In genomic region chr17:79525793-79526677, GRCh38 we compare ENCODE assay signal across 28 cellular contexts.
"Had no signal": no experiment of that assay in that cellular context is flagged by ENCODE, and none has a peak within 500 bp of the region (broad histone marks: within the 10 kb centered on the region; RNA-seq: fewer than 3 reads in every experiment).

No MANE protein-coding gene starts in this region.

- H3K27me3 ChIP-seq: colonic mucosa had no signal

- DNase-seq: colonic mucosa; cortex of kidney; effector CD8-positive, alpha-beta T cell; effector memory CD8-positive, alpha-beta T cell; endodermal cell; erythroblast; esophagus squamous epithelium; foreskin fibroblast; foreskin melanocyte; gastrocnemius medialis; glutamatergic neuron; head of caudate nucleus; heart right ventricle; hippocampal formation; islet precursor cell; kidney; kidney glomerular epithelial cell; left cardiac atrium; left ventricle myocardium superior; lower lobe of right lung; mesenchymal stem cell; mucosa of descending colon had no signal

- H3K36me3 Mint-ChIP-seq: mesothelial cell of epicardium had no signal

- H3K9me3 Mint-ChIP-seq: dendritic cell treated with granulocyte-macrophage colony-stimulating factor and Interleukin-4, amounts not matched to agents 40 ng/mL and 50 ng/mL, for 4 days; effector memory CD8-positive, alpha-beta T cell; endodermal cell; mesothelial cell of epicardium had no signal

- H3K4me1 ChIP-seq: colonic mucosa, esophagus squamous epithelium, gastrocnemius medialis, heart right ventricle, left lung, lower lobe of right lung had no signal

- ATAC-seq: effector memory CD8-positive, alpha-beta T cell; esophagus mucosa; gastrocnemius medialis; heart right ventricle; left cardiac atrium; left lung; left ventricle myocardium superior; lower lobe of right lung; mucosa of descending colon had no signal

- H3K27ac Mint-ChIP-seq: dendritic cell treated with granulocyte-macrophage colony-stimulating factor and Interleukin-4, amounts not matched to agents 40 ng/mL and 50 ng/mL, for 4 days; endodermal cell had no signal

- H3K4me1 Mint-ChIP-seq: endodermal cell had no signal

- FAIRE-seq: endometrium, kidney had no signal

- H3K4me3 Mint-ChIP-seq: dendritic cell treated with granulocyte-macrophage colony-stimulating factor and Interleukin-4, amounts not matched to agents 40 ng/mL and 50 ng/mL, for 4 days; effector memory CD8-positive, alpha-beta T cell; endodermal cell; mesothelial cell of epicardium had no signal

- H3K27ac ChIP-seq: colonic mucosa, epithelial cell of prostate, esophagus squamous epithelium, gastrocnemius medialis, heart right ventricle, left lung, lower lobe of right lung had no signal

- H3K4me3 ChIP-seq: colonic mucosa, esophagus squamous epithelium, gastrocnemius medialis, heart right ventricle, left lung, lower lobe of right lung, mucosa of descending colon had no signal

- H3K9me3 ChIP-seq: colonic mucosa, esophagus squamous epithelium, gastrocnemius medialis, heart right ventricle, left lung, lower lobe of right lung, mucosa of descending colon had no signal

- H3K36me3 ChIP-seq: colonic mucosa, esophagus squamous epithelium, gastrocnemius medialis, heart right ventricle, left lung, lower lobe of right lung had no signal
